Comparison of ENCODE assay signal across 18 cellular contexts in genomic region chr6:151339369-151339768, GRCh38.
"Had no signal": no experiment of that assay in that cellular context is flagged by ENCODE, and none has a peak within 500 bp of the region (broad histone marks: within the 10 kb centered on the region; RNA-seq: fewer than 3 reads in every experiment).

No MANE protein-coding gene starts in this region.

- H3K4me3 ChIP-seq: SJSA1, SK-N-MC had no signal

- DNase-seq: IMR-90, Kasumi-1, MM.1S, NCI-H1092 treated with DMSO at 0.1 percent for 48 hours, NCI-H1436, NCI-H187, NCI-H2029, NCI-H2081 treated with DMSO at 0.1 percent for 48 hours, NCI-H2171, NCI-H226, NCI-H446, NCI-H510A, NCI-H524 treated with DMSO at 0.1 percent for 48 hours, Right ventricle myocardium superior, RPMI8226, SIG-M5 had no signal
